ENCODE assay signal across 8 cellular contexts in the genomic region with DNA sequence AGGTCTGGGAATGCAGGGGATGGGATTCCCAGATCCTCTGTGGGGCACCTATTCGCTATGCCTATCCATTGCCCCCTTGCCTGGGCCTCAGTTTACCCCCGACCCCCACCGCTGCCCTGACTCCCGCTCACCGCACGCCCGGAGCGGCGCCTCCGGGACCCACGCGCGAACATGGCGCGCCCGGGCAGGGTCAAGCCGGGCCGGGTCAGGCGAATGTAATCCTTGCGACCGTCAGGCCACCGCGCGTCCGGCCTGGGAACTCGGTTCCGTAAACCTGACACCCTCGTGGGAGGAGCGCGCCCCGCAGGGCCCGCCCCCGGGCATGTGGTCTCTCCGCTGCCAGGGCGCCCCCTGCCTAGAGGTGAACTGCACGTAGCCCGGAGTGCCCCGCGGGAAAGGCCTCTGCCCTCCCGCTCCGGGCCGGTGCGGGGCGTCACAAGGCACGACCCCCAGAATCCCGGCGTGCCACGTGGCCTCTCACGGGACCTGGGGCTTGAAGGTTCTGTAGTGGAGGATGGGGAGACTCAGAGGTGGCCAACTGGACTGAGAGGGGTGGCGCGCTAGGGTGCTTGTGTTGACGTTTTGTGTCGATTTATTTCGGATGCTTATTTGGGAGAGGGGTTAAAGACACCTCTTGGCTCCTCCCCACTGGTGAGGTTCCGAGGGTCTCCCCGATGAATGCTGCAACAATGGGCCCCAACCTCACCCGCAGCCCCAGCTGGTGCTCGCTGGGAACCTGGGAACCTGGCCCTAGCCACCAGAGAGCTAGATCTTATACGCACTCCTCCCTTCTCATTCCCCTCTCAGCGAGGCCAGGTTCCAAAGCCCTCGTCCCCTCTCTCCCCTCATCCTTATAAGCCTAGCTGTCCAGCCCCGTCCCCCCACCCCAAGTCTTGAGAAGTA. TPM values are rescaled to one million over a fixed set of nuclear protein-coding genes. Genes with fewer than 3 reads are reported as not detected.
DNase-seq lines count a peak whose midpoint lies in the region; ATAC-seq, FAIRE-seq and TF ChIP-seq lines count a peak whose summit lies in the region.

PRICKLE3 (minus strand) TSS at position 249 of the 903 bp plus-strand sequence; CDS start at position 173, 76 bp downstream.

- peaks cover 19% of the 10 kb centered on the region for H3K4me1 Mint-ChIP-seq in activated CD8-positive, alpha-beta memory T cell treated with anti-CD3 and anti-CD28 coated beads, Interleukin-2, amount 10 ng/mL, durations not matched to agents 7 days and 5 days

- CTCF ChIA-PET in activated CD8-positive, alpha-beta memory T cell treated with anti-CD3 and anti-CD28 coated beads, Interleukin-2, amount 10 ng/mL, durations not matched to agents 7 days and 5 days (lab: Charles Lee): interaction anchor here (1.0 to 1.2 kb wide), 2 partner anchors 23 to 30 kb away, joined by 3 read pairs; no protein-coding TSS in a partner anchor
- CTCF ChIA-PET in endothelial cell of umbilical vein (lab: Charles Lee): no interaction called here

- no peaks in the 10 kb centered on the region for H3K9me1 ChIP-seq in endothelial cell of umbilical vein (replicated peaks; ENCODE audit: control insufficient read depth, extremely low read depth, insufficient read depth, low read length)

- H3K79me2 ChIP-seq in endothelial cell of umbilical vein (ENCODE audit: control insufficient read depth, insufficient read depth, low read length): no peaks in the 10 kb centered on the region

- H3K4me1 ChIP-seq in endothelial cell of umbilical vein (ENCODE audit: control insufficient read depth, extremely low read depth, insufficient read depth, low read length): peaks cover 14% of the 10 kb centered on the region
- peaks cover 20% of the 10 kb centered on the region for H3K4me1 ChIP-seq in mucosa of stomach (ENCODE audit: control insufficient read depth, insufficient read depth, low read length)
- H3K4me1 ChIP-seq in stomach smooth muscle (ENCODE audit: control insufficient read depth, insufficient read depth, low read length): peaks cover 22% of the 10 kb centered on the region

- peak within 1 kb of the TSS; percentile 58 for H2AFZ ChIP-seq in endothelial cell of umbilical vein (ENCODE audit: low read depth, low read length)

- POLR2A ChIA-PET in endothelial cell of umbilical vein (lab: Charles Lee): no interaction called here

- ATAC-seq in HG02885 (IDR thresholded peaks at IDR 0.05; ENCODE audit: poor library complexity, unreplicated experiment): peak; percentile 30
- ATAC-seq in activated CD8-positive, alpha-beta memory T cell treated with anti-CD3 and anti-CD28 coated beads, Interleukin-2, amount 10 ng/mL, durations not matched to agents 7 days and 5 days: peak; percentile 34

- H3K4me3 ChIP-seq in endothelial cell of umbilical vein (replicated peaks in 1 of 3; ENCODE audit: insufficient read depth in 1 of 3, low read depth in 1 of 3, low read length in 3 of 3): peak within 1 kb of the TSS; percentile 59 to 75 (median 63)
- peak within 1 kb of the TSS; percentile 63 for H3K4me3 ChIP-seq in mucosa of stomach (ENCODE audit: low read length)
- H3K4me3 ChIP-seq in stomach smooth muscle (ENCODE audit: low read length in 2 of 2): peak within 1 kb of the TSS; percentile 53 to 70

- FAIRE-seq in endothelial cell of umbilical vein (lab: Jason Lieb, UNC): peak; percentile 83

- peak within 1 kb of the TSS; percentile 83 for H3K4me3 Mint-ChIP-seq in activated CD8-positive, alpha-beta memory T cell treated with anti-CD3 and anti-CD28 coated beads, Interleukin-2, amount 10 ng/mL, durations not matched to agents 7 days and 5 days

- DNase-seq in ELR (ENCODE audit: low read depth) (peak; percentile 74), NCI-H748 (lab: John Stamatoyannopoulos, UW; ENCODE audit: unreplicated experiment) (peak; percentile 78), endothelial cell of umbilical vein (ENCODE audit: low read depth, low spot score) (peak; percentile 55), superior temporal gyrus (ENCODE audit: extremely low spot score) (no peak)
- peak; percentile 85 for DNase-seq in activated CD8-positive, alpha-beta memory T cell treated with anti-CD3 and anti-CD28 coated beads, Interleukin-2, amount 10 ng/mL, durations not matched to agents 7 days and 5 days

- peak within 1 kb of the TSS; percentile 15 for H3K27ac ChIP-seq in endothelial cell of umbilical vein (ENCODE audit: insufficient read depth, low read depth, low read length)
- peak within 1 kb of the TSS; percentile 66 for H3K27ac ChIP-seq in stomach smooth muscle (ENCODE audit: low read length)

- no peaks in the 10 kb centered on the region for H4K20me1 ChIP-seq in endothelial cell of umbilical vein (replicated peaks; ENCODE audit: control insufficient read depth, extremely low read depth, insufficient read depth, low read length)

- peak within 1 kb of the TSS; percentile 69 for H3K4me2 ChIP-seq in endothelial cell of umbilical vein (ENCODE audit: insufficient read depth, low read length)

- H3K9ac ChIP-seq in endothelial cell of umbilical vein (replicated peaks; ENCODE audit: extremely low read depth, insufficient read depth, low read length) (peak within 1 kb of the TSS; percentile 62), mucosa of stomach (ENCODE audit: low read length) (peak within 1 kb of the TSS; percentile 66), stomach smooth muscle (ENCODE audit: low read length in 2 of 2) (peak within 1 kb of the TSS; percentile 67 to 74)

- H3K9me3 ChIP-seq in endothelial cell of umbilical vein (replicated peaks; ENCODE audit: control insufficient read depth, insufficient read depth, low read length) (no peaks in the 10 kb centered on the region), mucosa of stomach (ENCODE audit: control insufficient read depth, low read length) (no peaks in the 10 kb centered on the region), stomach smooth muscle (ENCODE audit: control insufficient read depth in 2 of 2, low read length in 2 of 2) (no peaks in the 10 kb centered on the region)

- dilution Hi-C loops in endothelial cell of umbilical vein (cut with MboI; ENCODE audit: extremely low pct_ligation_motif_present, low sequenced_read_pairs): no loop called here

- no TSS peak for BruUV-seq in endothelial cell of umbilical vein (replicated peaks; lab: Mats Ljungman, UMichigan)

- intact Hi-C loops in endothelial cell of umbilical vein (cut with micrococcal nuclease): no loop called here

- peak within 1 kb of the TSS; percentile 78 for H3K27ac Mint-ChIP-seq in activated CD8-positive, alpha-beta memory T cell treated with anti-CD3 and anti-CD28 coated beads, Interleukin-2, amount 10 ng/mL, durations not matched to agents 7 days and 5 days

- H3K36me3 Mint-ChIP-seq in activated CD8-positive, alpha-beta memory T cell treated with anti-CD3 and anti-CD28 coated beads, Interleukin-2, amount 10 ng/mL, durations not matched to agents 7 days and 5 days: peaks cover 9% of the 10 kb centered on the region

- no peaks in the 10 kb centered on the region for H3K27me3 ChIP-seq in endothelial cell of umbilical vein (ENCODE audit: control insufficient read depth in 2 of 2, insufficient read depth in 2 of 2, low read length in 2 of 2)
- H3K27me3 ChIP-seq in mucosa of stomach (ENCODE audit: control insufficient read depth, insufficient read depth, low read length): no peaks in the 10 kb centered on the region
- H3K27me3 ChIP-seq in stomach smooth muscle (ENCODE audit: control insufficient read depth in 1 of 2, insufficient read depth in 2 of 2, low read length in 2 of 2): peaks cover 0 to 2% of the 10 kb centered on the region in 2 donors

- no peaks in the 10 kb centered on the region for H3K27me3 Mint-ChIP-seq in activated CD8-positive, alpha-beta memory T cell treated with anti-CD3 and anti-CD28 coated beads, Interleukin-2, amount 10 ng/mL, durations not matched to agents 7 days and 5 days

- H3K9me3 Mint-ChIP-seq in activated CD8-positive, alpha-beta memory T cell treated with anti-CD3 and anti-CD28 coated beads, Interleukin-2, amount 10 ng/mL, durations not matched to agents 7 days and 5 days (ENCODE audit: low read depth): no peaks in the 10 kb centered on the region

- peak; percentile 26 to 40 for TF ChIP-seq CTCF in endothelial cell of umbilical vein (IDR thresholded peaks at IDR 0.05; ENCODE audit: extremely low read depth in 1 of 2, insufficient read depth in 1 of 2, low read depth in 1 of 2, low read length in 2 of 2)

- TF ChIP-seq POLR2A in endothelial cell of umbilical vein (IDR thresholded peaks at IDR 0.05; ENCODE audit: low read depth, low read length): peak; percentile 24

- H3K36me3 ChIP-seq in endothelial cell of umbilical vein (ENCODE audit: control insufficient read depth in 2 of 2, extremely low read depth in 1 of 2, insufficient read depth in 2 of 2, low read length in 2 of 2) (peaks cover 0 to 2% of the 10 kb centered on the region in 2 experiments), mucosa of stomach (ENCODE audit: control insufficient read depth, insufficient read depth, low read length) (no peaks in the 10 kb centered on the region), stomach smooth muscle (ENCODE audit: control insufficient read depth in 2 of 2, insufficient read depth in 2 of 2, low read length in 2 of 2) (peaks cover 0 to 6% of the 10 kb centered on the region in 2 donors)

TF ChIP-seq in endothelial cell of umbilical vein, 7 proteins besides CTCF, POLR2A, EP300 and RAD21:
- TF ChIP-seq MYC (IDR thresholded peaks at IDR 0.05; ENCODE audit: low read depth, low read length) (no peak), POLR2AphosphoS5 (IDR thresholded peaks at IDR 0.05; ENCODE audit: insufficient read depth, low read depth, low read length) (peak; percentile 31)

RNA-seq across cellular contexts. Expression of gene PRICKLE3, which starts in this region (rescaled TPM):
- 10 to 100 TPM; 21.1 to 24.7 TPM for total RNA-seq in activated CD8-positive, alpha-beta memory T cell treated with anti-CD3 and anti-CD28 coated beads, Interleukin-2, amount 10 ng/mL, durations not matched to agents 7 days and 5 days
- 9.6 and 15.0 TPM in 2 replicates for total RNA-seq in endothelial cell of umbilical vein
- polyA plus RNA-seq in endothelial cell of umbilical vein: 6.8 and 8.6 TPM in 2 replicates
- polyA plus RNA-seq in endothelial cell of umbilical vein (2011; cell fraction: cytosol; rRNA removed): 3.0 and 4.3 TPM in 2 replicates
- 12.7 and 13.1 TPM in 2 replicates for polyA plus RNA-seq in endothelial cell of umbilical vein (2011; cell fraction: nucleus; rRNA removed)
- polyA plus RNA-seq in endothelial cell of umbilical vein (2012): 5.8 and 10.6 TPM in 2 replicates
- 5.2 and 5.9 TPM in 2 replicates for polyA minus RNA-seq in endothelial cell of umbilical vein
- 15.7 TPM for polyA minus RNA-seq in endothelial cell of umbilical vein (2011; cell fraction: cytosol; rRNA and poly(A)+ RNA removed)
- polyA minus RNA-seq in endothelial cell of umbilical vein (2011; cell fraction: nucleus; rRNA and poly(A)+ RNA removed): 2.6 and 6.5 TPM in 2 replicates
